Comparison of ENCODE assay signal across 8 cellular contexts in the genomic region with DNA sequence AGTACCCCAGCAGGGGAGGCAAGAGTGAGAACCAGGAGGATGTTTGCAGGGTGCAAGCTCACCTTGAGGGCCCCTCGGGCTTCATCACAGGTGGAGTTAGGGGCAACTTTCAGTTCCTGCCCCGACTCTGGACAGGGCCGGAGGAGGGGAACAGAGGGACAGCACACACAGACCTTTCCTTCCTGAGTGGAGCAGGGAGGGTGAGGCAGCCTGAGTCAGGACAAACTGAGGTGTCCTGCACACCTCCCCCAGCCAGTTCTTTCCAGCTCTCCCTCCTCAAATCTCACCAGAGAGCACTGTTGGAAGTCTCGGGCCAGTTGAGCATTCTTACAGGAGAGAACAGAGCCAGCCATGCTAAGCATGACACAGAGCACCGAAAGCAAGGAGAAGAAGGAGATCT. TPM values are rescaled to one million over a fixed set of nuclear protein-coding genes. Genes with fewer than 3 reads are reported as not detected.
A peak's percentile ranks its signal among the peaks of the same experiment; 100 is the strongest.
DNase-seq lines count a peak whose midpoint lies in the region; ATAC-seq and TF ChIP-seq lines count a peak whose summit lies in the region.

No MANE protein-coding gene starts in this region.

- no peaks in the 10 kb centered on the region for H3K9me3 ChIP-seq in SK-N-MC (ENCODE audit: low read depth, low read length)

- H3K4me1 ChIP-seq in rectal smooth muscle tissue (ENCODE audit: control insufficient read depth, insufficient read depth, low read length) = peaks cover 17% of the 10 kb centered on the region

- ATAC-seq in esophagus mucosa (peak; percentile 15), GM21447 (IDR thresholded peaks at IDR 0.05; ENCODE audit: unreplicated experiment) (no peak)

- H3K27me3 ChIP-seq in rectal smooth muscle tissue (ENCODE audit: control insufficient read depth, insufficient read depth, low read length) = no peaks in the 10 kb centered on the region

- H3K36me3 ChIP-seq in SK-N-MC (ENCODE audit: insufficient read depth, low read length) (peaks cover 8% of the 10 kb centered on the region; the same call in 1 of the 2 replicates), rectal smooth muscle tissue (ENCODE audit: control insufficient read depth, insufficient read depth, low read length) (no peaks in the 10 kb centered on the region)

- H3K4me3 ChIP-seq in SK-N-MC (peak overlapping the region; percentile 90), rectal smooth muscle tissue (ENCODE audit: low read length) (peak overlapping the region; percentile 88)

- H3K9ac ChIP-seq in SK-N-MC (ENCODE audit: insufficient read length) (peak overlapping the region; percentile 75), rectal smooth muscle tissue (ENCODE audit: low read length) (no peak overlapping the region)

- H3K27ac ChIP-seq in SK-N-MC = no peak overlapping the region
- H3K27ac ChIP-seq in rectal smooth muscle tissue (ENCODE audit: low read depth, low read length) = no peak overlapping the region

- no peak for TF ChIP-seq CTCF in GM10266 (IDR thresholded peaks at IDR 0.05; ENCODE audit: control insufficient read depth, insufficient read depth, low read depth, missing control alignments)

- DNase-seq in GM10266 (ENCODE audit: extremely low spot score) = peak; percentile 10
- no peak for DNase-seq in SK-N-MC (ENCODE audit: low read depth, low spot score)
- DNase-seq in midbrain (lab: John Stamatoyannopoulos, UW) = no peak
- DNase-seq in NCI-H2196 (lab: John Stamatoyannopoulos, UW; ENCODE audit: unreplicated experiment) = no peak
- DNase-seq in anterior cingulate cortex (lab: John Stamatoyannopoulos, UW) = no peak

RNA-seq across cellular contexts. Expression of gene ENTREP3, which starts 1.5 kb away (rescaled TPM):
- total RNA-seq in esophagus mucosa = 24.9 TPM

RNA-seq across cellular contexts. Expression of gene SCAMP3, which starts 8.4 kb away (rescaled TPM):
- 43.3 TPM for total RNA-seq in esophagus mucosa

RNA-seq across cellular contexts. Expression of gene CLK2, which starts 19.5 kb away (rescaled TPM):
- 16.9 TPM for total RNA-seq in esophagus mucosa

RNA-seq across cellular contexts. Expression of gene HCN3, which starts 23.5 kb away (rescaled TPM):
- total RNA-seq in esophagus mucosa = 1.7 TPM

RNA-seq across cellular contexts. Expression of gene MTX1, which starts 45.3 kb away (rescaled TPM):
- total RNA-seq in esophagus mucosa = 36.5 TPM
